12 cellular contexts compared by ENCODE assay signal in the genomic region with DNA sequence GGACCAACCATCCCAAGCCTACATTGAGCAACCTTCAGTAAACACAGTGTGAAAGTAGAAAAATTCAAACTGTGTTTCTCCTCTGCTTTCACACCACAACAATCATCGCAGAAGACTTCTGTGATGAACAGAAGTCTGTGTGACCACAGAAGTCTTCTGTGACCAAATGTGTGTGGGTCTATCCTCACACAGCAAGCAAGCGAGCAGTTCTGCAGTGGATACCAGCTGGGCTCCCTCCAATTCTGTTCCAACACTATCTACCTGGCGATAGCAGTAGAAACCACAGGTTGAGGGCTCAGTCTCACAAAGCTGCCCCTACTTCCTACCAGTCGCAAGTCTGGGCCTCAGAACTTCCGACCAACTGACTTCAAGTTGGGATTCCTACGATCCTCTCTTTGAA. TPM values are rescaled to one million over a fixed set of nuclear protein-coding genes. Genes with fewer than 3 reads are reported as not detected.
DNase-seq lines count a peak whose midpoint lies in the region; ATAC-seq and TF ChIP-seq lines count a peak whose summit lies in the region.
"Had no signal": no experiment of that assay in that cellular context is flagged by ENCODE, and none has a peak within 500 bp of the region (broad histone marks: within the 10 kb centered on the region; RNA-seq: fewer than 3 reads in every experiment).

No MANE protein-coding gene starts in this region.

- DNase-seq in activated CD4-positive, alpha-beta T cell treated with anti-CD3 and anti-CD28 coated beads, Interleukin-2, amount 10 ng/mL, durations not matched to agents 24 days and 14 days = peak; percentile 85
- no peak for DNase-seq in activated CD4-positive, alpha-beta T cell treated with anti-CD3 and anti-CD28 coated beads for 1 hour
- DNase-seq in Peyer's patch (no peak), NCI-H2081 (lab: John Stamatoyannopoulos, UW) (no peak), DMS114 treated with DMSO at 0.1 percent for 48 hours (lab: John Stamatoyannopoulos, UW; ENCODE audit: unreplicated experiment) (no peak), HT-29 (ENCODE audit: low spot score) (no peak)
- no peak for DNase-seq in stimulated activated naive B cell treated with anti-CD40 and anti-IgM and Interleukin-4, amounts not matched to agents 10 μg/mL and 1 μg/mL and 100 μg/mL, for 72 hours
- DNase-seq: DMS53, left cardiac atrium, nucleus accumbens had no signal

- no peaks in the 10 kb centered on the region for H3K27me3 Mint-ChIP-seq in activated CD4-positive, alpha-beta T cell treated with anti-CD3 and anti-CD28 coated beads, Interleukin-2, amount 10 ng/mL, durations not matched to agents 24 days and 14 days
- H3K27me3 Mint-ChIP-seq in dendritic cell treated with granulocyte-macrophage colony-stimulating factor and Interleukin-4, amounts not matched to agents 40 ng/mL and 50 ng/mL, for 4 days = no peaks in the 10 kb centered on the region
- H3K27me3 Mint-ChIP-seq in stimulated activated naive B cell treated with anti-CD40 and anti-IgM and Interleukin-4, amounts not matched to agents 10 μg/mL and 1 μg/mL and 100 μg/mL, for 72 hours = no peaks in the 10 kb centered on the region

- peaks cover 0 to 38% (median 16%) of the 10 kb centered on the region in 4 donors for H3K4me1 ChIP-seq in Peyer's patch

- H3K36me3 Mint-ChIP-seq in activated CD4-positive, alpha-beta T cell treated with anti-CD3 and anti-CD28 coated beads, Interleukin-2, amount 10 ng/mL, durations not matched to agents 24 days and 14 days (ENCODE audit: low read depth) = peaks cover 23% of the 10 kb centered on the region
- H3K36me3 Mint-ChIP-seq in dendritic cell treated with granulocyte-macrophage colony-stimulating factor and Interleukin-4, amounts not matched to agents 40 ng/mL and 50 ng/mL, for 4 days (ENCODE audit: low read depth) = no peaks in the 10 kb centered on the region
- peaks cover 23 to 33% of the 10 kb centered on the region in 2 donors for H3K36me3 Mint-ChIP-seq in stimulated activated naive B cell treated with anti-CD40 and anti-IgM and Interleukin-4, amounts not matched to agents 10 μg/mL and 1 μg/mL and 100 μg/mL, for 72 hours

- H3K4me1 Mint-ChIP-seq in activated CD4-positive, alpha-beta T cell treated with anti-CD3 and anti-CD28 coated beads, Interleukin-2, amount 10 ng/mL, durations not matched to agents 24 days and 14 days = peaks cover 93% of the 10 kb centered on the region
- H3K4me1 Mint-ChIP-seq in dendritic cell treated with granulocyte-macrophage colony-stimulating factor and Interleukin-4, amounts not matched to agents 40 ng/mL and 50 ng/mL, for 4 days (ENCODE audit: low read depth) = peaks cover 65% of the 10 kb centered on the region
- peaks cover 61 to 93% of the 10 kb centered on the region in 2 donors for H3K4me1 Mint-ChIP-seq in stimulated activated naive B cell treated with anti-CD40 and anti-IgM and Interleukin-4, amounts not matched to agents 10 μg/mL and 1 μg/mL and 100 μg/mL, for 72 hours

- ATAC-seq in stimulated activated naive B cell treated with anti-CD40 and anti-IgM and Interleukin-4, amounts not matched to agents 10 μg/mL and 1 μg/mL and 100 μg/mL, for 72 hours (replicated peaks) = no peak
- ATAC-seq: left cardiac atrium had no signal

- peak overlapping the region; percentile 2 to 54 (median 30) for H3K27ac ChIP-seq in Peyer's patch
- H3K27ac ChIP-seq: suprapubic skin had no signal

- peak overlapping the region; percentile 89 for H3K27ac Mint-ChIP-seq in activated CD4-positive, alpha-beta T cell treated with anti-CD3 and anti-CD28 coated beads, Interleukin-2, amount 10 ng/mL, durations not matched to agents 24 days and 14 days
- H3K27ac Mint-ChIP-seq in dendritic cell treated with granulocyte-macrophage colony-stimulating factor and Interleukin-4, amounts not matched to agents 40 ng/mL and 50 ng/mL, for 4 days = peak overlapping the region; percentile 35
- H3K27ac Mint-ChIP-seq in stimulated activated naive B cell treated with anti-CD40 and anti-IgM and Interleukin-4, amounts not matched to agents 10 μg/mL and 1 μg/mL and 100 μg/mL, for 72 hours = peak overlapping the region; percentile 90

- no peaks in the 10 kb centered on the region for H3K27me3 ChIP-seq in Peyer's patch
- H3K27me3 ChIP-seq: suprapubic skin had no signal

- H3K36me3 ChIP-seq in Peyer's patch = no peaks in the 10 kb centered on the region
- H3K36me3 ChIP-seq: suprapubic skin had no signal

- peak overlapping the region; percentile 77 for H3K4me3 Mint-ChIP-seq in activated CD4-positive, alpha-beta T cell treated with anti-CD3 and anti-CD28 coated beads, Interleukin-2, amount 10 ng/mL, durations not matched to agents 24 days and 14 days
- H3K4me3 Mint-ChIP-seq in dendritic cell treated with granulocyte-macrophage colony-stimulating factor and Interleukin-4, amounts not matched to agents 40 ng/mL and 50 ng/mL, for 4 days = no peak overlapping the region
- no peak overlapping the region for H3K4me3 Mint-ChIP-seq in stimulated activated naive B cell treated with anti-CD40 and anti-IgM and Interleukin-4, amounts not matched to agents 10 μg/mL and 1 μg/mL and 100 μg/mL, for 72 hours

- H3K9me3 ChIP-seq in Peyer's patch = no peaks in the 10 kb centered on the region
- H3K9me3 ChIP-seq: suprapubic skin had no signal

- intact Hi-C loops in activated CD4-positive, alpha-beta T cell treated with anti-CD3 and anti-CD28 coated beads, Interleukin-2, amount 10 ng/mL, durations not matched to agents 24 days and 14 days (cut with micrococcal nuclease) = loop anchor here (1.0 to 10.0 kb wide), 3 partner anchors 23 to 964 kb away; a partner anchor contains a TSS
- intact Hi-C loops in dendritic cell treated with granulocyte-macrophage colony-stimulating factor and Interleukin-4, amounts not matched to agents 40 ng/mL and 50 ng/mL, for 4 days (cut with micrococcal nuclease) = no loop called here

- H3K4me3 ChIP-seq in Peyer's patch = no peak overlapping the region
- H3K4me3 ChIP-seq: suprapubic skin had no signal

- H3K9me3 Mint-ChIP-seq in activated CD4-positive, alpha-beta T cell treated with anti-CD3 and anti-CD28 coated beads, Interleukin-2, amount 10 ng/mL, durations not matched to agents 24 days and 14 days = peaks cover 18% of the 10 kb centered on the region
- no peaks in the 10 kb centered on the region for H3K9me3 Mint-ChIP-seq in dendritic cell treated with granulocyte-macrophage colony-stimulating factor and Interleukin-4, amounts not matched to agents 40 ng/mL and 50 ng/mL, for 4 days
- H3K9me3 Mint-ChIP-seq in stimulated activated naive B cell treated with anti-CD40 and anti-IgM and Interleukin-4, amounts not matched to agents 10 μg/mL and 1 μg/mL and 100 μg/mL, for 72 hours = peaks cover 4 to 5% of the 10 kb centered on the region in 2 donors

- TF ChIP-seq POLR2A in Peyer's patch (IDR thresholded peaks at IDR 0.05) = no peak

- TF ChIP-seq CTCF in Peyer's patch (IDR thresholded peaks at IDR 0.05) = no peak

RNA-seq across cellular contexts. Expression of a gene that starts 21.1 kb away (rescaled TPM):
- total RNA-seq in activated CD4-positive, alpha-beta T cell treated with anti-CD3 and anti-CD28 coated beads, Interleukin-2, amount 10 ng/mL, durations not matched to agents 24 days and 14 days = 306 and 307 TPM in 2 replicates
- 10 to 100 TPM; 16.5 to 66.0 (median 46.2) TPM for total RNA-seq in Peyer's patch
- total RNA-seq in HT-29 (2014; rRNA removed; shearing (Covaris generic)) = 4.1 and 4.2 TPM in 2 replicates

Comparison
In these comparisons a context has a peak if more than half of its experiments do, and no peak if none do; other contexts are left out.
1. H3K27ac Mint-ChIP-seq: peak in every context shown above with its lines; median percentile 90 in stimulated activated naive B cell treated with anti-CD40 and anti-IgM and Interleukin-4, amounts not matched to agents 10 μg/mL and 1 μg/mL and 100 μg/mL, for 72 hours; 89 in activated CD4-positive, alpha-beta T cell treated with anti-CD3 and anti-CD28 coated beads, Interleukin-2, amount 10 ng/mL, durations not matched to agents 24 days and 14 days; 35 in dendritic cell treated with granulocyte-macrophage colony-stimulating factor and Interleukin-4, amounts not matched to agents 40 ng/mL and 50 ng/mL, for 4 days.